ENCODE assay signal across 18 cellular contexts in genomic region chr4:53589511-53589910, GRCh38. TPM values are rescaled to one million over a fixed set of nuclear protein-coding genes. Genes with fewer than 3 reads are reported as not detected.
"Had no signal": no experiment of that assay in that cellular context is flagged by ENCODE, and none has a peak within 500 bp of the region (broad histone marks: within the 10 kb centered on the region; RNA-seq: fewer than 3 reads in every experiment).

No MANE protein-coding gene starts in this region.

- H3K9me3 ChIP-seq: pancreas, upper lobe of right lung had no signal

- ATAC-seq: effector memory CD8-positive, alpha-beta T cell; esophagus mucosa; left ventricle myocardium superior; pancreas; upper lobe of right lung had no signal

- DNase-seq: activated B cell treated with CpG ODN at 0.5 μM for 24 hours; activated CD4-positive, alpha-beta T cell treated with anti-CD3 and anti-CD28 coated beads, Interleukin-2, amount 10 ng/mL, durations not matched to agents 24 days and 14 days; amniotic stem cell; effector memory CD8-positive, alpha-beta T cell; foreskin melanocyte; head of caudate nucleus; islet precursor cell; left ventricle myocardium superior; pancreas; stimulated activated CD4-positive, alpha-beta T cell treated with anti-CD3 and anti-CD28 coated beads, Interleukin-1b, Interleukin-23, amount 100 ng/mL, for 48 hours; stimulated activated naive CD4-positive, alpha-beta T cell; substantia nigra; upper lobe of right lung had no signal

- H3K27ac Mint-ChIP-seq: activated B cell treated with CpG ODN at 0.5 μM for 24 hours; activated CD4-positive, alpha-beta T cell treated with anti-CD3 and anti-CD28 coated beads, Interleukin-2, amount 10 ng/mL, durations not matched to agents 24 days and 14 days; activated naive CD4-positive, alpha-beta T cell treated with anti-CD3 and anti-CD28 coated beads, Interleukin-2, amount 50 U/mL, for 24 hours; effector memory CD8-positive, alpha-beta T cell; T-helper 1 cell treated with Interleukin-12 subunit alpha and Interleukin-12 subunit beta and Interleukin-4 antibody, amounts not matched to agents 30 μg/mL and 1 μg/mL, for 36 hours had no signal

- H3K27ac ChIP-seq: upper lobe of right lung had no signal

- H3K36me3 ChIP-seq: pancreas, upper lobe of right lung had no signal

- H3K4me1 ChIP-seq: upper lobe of right lung had no signal

- H3K4me3 Mint-ChIP-seq: activated B cell treated with CpG ODN at 0.5 μM for 24 hours; activated CD4-positive, alpha-beta T cell treated with anti-CD3 and anti-CD28 coated beads, Interleukin-2, amount 10 ng/mL, durations not matched to agents 24 days and 14 days; activated naive CD4-positive, alpha-beta T cell treated with anti-CD3 and anti-CD28 coated beads, Interleukin-2, amount 50 U/mL, for 24 hours; effector memory CD8-positive, alpha-beta T cell; T-helper 1 cell treated with Interleukin-12 subunit alpha and Interleukin-12 subunit beta and Interleukin-4 antibody, amounts not matched to agents 30 μg/mL and 1 μg/mL, for 36 hours had no signal

- H3K9me3 Mint-ChIP-seq: activated B cell treated with CpG ODN at 0.5 μM for 24 hours; activated CD4-positive, alpha-beta T cell treated with anti-CD3 and anti-CD28 coated beads, Interleukin-2, amount 10 ng/mL, durations not matched to agents 24 days and 14 days; activated naive CD4-positive, alpha-beta T cell treated with anti-CD3 and anti-CD28 coated beads, Interleukin-2, amount 50 U/mL, for 24 hours; brain; effector memory CD8-positive, alpha-beta T cell; T-helper 1 cell treated with Interleukin-12 subunit alpha and Interleukin-12 subunit beta and Interleukin-4 antibody, amounts not matched to agents 30 μg/mL and 1 μg/mL, for 36 hours had no signal

- H3K27me3 ChIP-seq: pancreas, upper lobe of right lung had no signal

- H3K4me1 Mint-ChIP-seq: activated CD4-positive, alpha-beta T cell treated with anti-CD3 and anti-CD28 coated beads, Interleukin-2, amount 10 ng/mL, durations not matched to agents 24 days and 14 days had no signal

- H3K4me3 ChIP-seq: upper lobe of right lung had no signal

- H3K36me3 Mint-ChIP-seq: activated naive CD4-positive, alpha-beta T cell treated with anti-CD3 and anti-CD28 coated beads, Interleukin-2, amount 50 U/mL, for 24 hours; brain had no signal

RNA-seq across cellular contexts. Expression of gene LNX1, which starts 1.8 kb away (rescaled TPM):
- total RNA-seq: activated B cell treated with CpG ODN at 0.5 μM for 24 hours; activated CD4-positive, alpha-beta T cell treated with anti-CD3 and anti-CD28 coated beads, Interleukin-2, amount 10 ng/mL, durations not matched to agents 24 days and 14 days; activated CD8-positive, alpha-beta memory T cell treated with anti-CD3 and anti-CD28 coated beads for 36 hours had no signal
